In the genomic region with DNA sequence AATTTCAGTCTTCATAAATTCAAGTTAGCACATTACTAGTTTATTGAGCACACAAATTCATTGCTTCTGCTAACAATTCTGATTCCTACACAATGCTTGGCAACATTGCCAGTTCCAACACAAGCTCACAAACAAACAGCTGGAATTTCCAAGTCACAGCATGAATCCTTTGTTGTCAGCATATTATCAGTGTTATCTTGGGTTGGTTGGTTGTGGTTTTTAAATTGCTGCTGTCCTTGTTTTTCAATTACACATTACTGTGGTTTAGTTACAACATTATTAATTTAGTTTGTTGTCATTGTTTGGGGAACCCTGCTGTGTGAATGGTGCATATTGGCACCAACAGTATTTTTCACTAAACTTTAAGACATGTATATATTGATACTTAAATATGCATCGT, we compare ENCODE assay signal across 18 cellular contexts.
DNase-seq lines count a peak whose midpoint lies in the region; ATAC-seq and TF ChIP-seq lines count a peak whose summit lies in the region.
"Had no signal": no experiment of that assay in that cellular context is flagged by ENCODE, and none has a peak within 500 bp of the region (broad histone marks: within the 10 kb centered on the region; RNA-seq: fewer than 3 reads in every experiment).

No MANE protein-coding gene starts in this region.

- TF ChIP-seq EP300 in Ishikawa (IDR thresholded peaks at IDR 0.05; ENCODE audit: borderline replicate concordance), result no peak

- DNase-seq in AG08395 (ENCODE audit: low spot score), result peak; percentile 17
- peak; percentile 88 for DNase-seq in amniotic epithelial cell (ENCODE audit: low read depth)
- DNase-seq in kidney glomerular epithelial cell (lab: John Stamatoyannopoulos, UW), result peak; percentile 31
- no peak for DNase-seq in erythroblast (lab: John Stamatoyannopoulos, UW)
- no peak for DNase-seq in mucosa of descending colon
- no peak for DNase-seq in NCI-H1930 (lab: John Stamatoyannopoulos, UW)
- DNase-seq in NCI-H82 (lab: John Stamatoyannopoulos, UW), result no peak
- DNase-seq: ACHN; Calu3; CD4-positive, CD25-positive, alpha-beta regulatory T cell; DMS53; KBM-7; NCI-H1092 treated with DMSO at 0.1 percent for 48 hours; NCI-H345; NCI-H526 had no signal

- TF ChIP-seq POLR2A in erythroblast (IDR thresholded peaks at IDR 0.05; ENCODE audit: low read length), result no peak

- ATAC-seq in mucosa of descending colon, result no peak
- ATAC-seq: HCT116 had no signal

- H3K4me3 ChIP-seq in mucosa of descending colon, result no peak overlapping the region
- H3K4me3 ChIP-seq: PC-9 had no signal

- no peaks in the 10 kb centered on the region for H3K4me1 ChIP-seq in mucosa of descending colon (ENCODE audit: low read depth)

- H3K36me3 ChIP-seq in mucosa of descending colon (ENCODE audit: low read depth), result no peaks in the 10 kb centered on the region

- intact Hi-C loops in mucosa of descending colon (cut with DNase I, micrococcal nuclease), result no loop called here

- TF ChIP-seq RAD21 in Ishikawa (IDR thresholded peaks at IDR 0.05; ENCODE audit: low read depth), result no peak

- no peak for TF ChIP-seq CTCF in mucosa of descending colon (IDR thresholded peaks at IDR 0.05)

- no peaks in the 10 kb centered on the region for H3K9me3 ChIP-seq in mucosa of descending colon

TF ChIP-seq in Ishikawa, 13 proteins besides CTCF, POLR2A, EP300 and RAD21:
- no peak for TF ChIP-seq FOXM1 (IDR thresholded peaks at IDR 0.05; ENCODE audit: borderline replicate concordance, low read depth)
- TF ChIP-seq YY1 (IDR thresholded peaks at IDR 0.05; ENCODE audit: low read depth), result no peak
- TF ChIP-seq, protein P1, sequence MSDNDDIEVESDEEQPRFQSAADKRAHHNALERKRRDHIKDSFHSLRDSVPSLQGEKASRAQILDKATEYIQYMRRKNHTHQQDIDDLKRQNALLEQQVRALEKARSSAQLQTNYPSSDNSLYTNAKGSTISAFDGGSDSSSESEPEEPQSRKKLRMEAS (IDR thresholded peaks at IDR 0.05), result no peak
- TF ChIP-seq ZBTB7A (IDR thresholded peaks at IDR 0.05; ENCODE audit: low read depth), result no peak
- TF ChIP-seq, protein P2, sequence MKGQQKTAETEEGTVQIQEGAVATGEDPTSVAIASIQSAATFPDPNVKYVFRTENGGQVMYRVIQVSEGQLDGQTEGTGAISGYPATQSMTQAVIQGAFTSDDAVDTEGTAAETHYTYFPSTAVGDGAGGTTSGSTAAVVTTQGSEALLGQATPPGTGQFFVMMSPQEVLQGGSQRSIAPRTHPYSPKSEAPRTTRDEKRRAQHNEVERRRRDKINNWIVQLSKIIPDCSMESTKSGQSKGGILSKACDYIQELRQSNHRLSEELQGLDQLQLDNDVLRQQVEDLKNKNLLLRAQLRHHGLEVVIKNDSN (IDR thresholded peaks at IDR 0.05), result no peak
- peak; percentile 18; the same call in 1 of the 2 replicates for TF ChIP-seq NFIC (IDR thresholded peaks at IDR 0.05)

Comparison
In these comparisons a context has a peak if more than half of its experiments do, and no peak if none do; other contexts are left out.
1. DNase-seq: peak in AG08395 (single experiment), amniotic epithelial cell (single experiment) and kidney glomerular epithelial cell (single experiment); none in erythroblast (0 of 2), mucosa of descending colon (0 of 3), NCI-H1930 (0 of 2) and NCI-H82 (single experiment).